Comparison of ENCODE assay signal across 25 cellular contexts in genomic region chr2:54663424-54664030, GRCh38. TPM values are rescaled to one million over a fixed set of nuclear protein-coding genes. Genes with fewer than 3 reads are reported as not detected.
DNase-seq lines count a peak whose midpoint lies in the region; ATAC-seq, FAIRE-seq and TF ChIP-seq lines count a peak whose summit lies in the region.
"Had no signal": no experiment of that assay in that cellular context is flagged by ENCODE, and none has a peak within 500 bp of the region (broad histone marks: within the 10 kb centered on the region; RNA-seq: fewer than 3 reads in every experiment).

No MANE protein-coding gene starts in this region.

- TF ChIP-seq RAD21 in liver (IDR thresholded peaks at IDR 0.05), result no peak

- H3K27me3 ChIP-seq in CD4-positive, alpha-beta T cell (ENCODE audit: control insufficient read depth, insufficient read depth, low read length), result no peaks in the 10 kb centered on the region
- H3K27me3 ChIP-seq in astrocyte (ENCODE audit: insufficient read depth, low read length) (no peaks in the 10 kb centered on the region), liver (ENCODE audit: control insufficient read depth in 4 of 4, insufficient read depth in 4 of 4, low read length in 3 of 4) (no peaks in the 10 kb centered on the region), Karpas-422 (ENCODE audit: low read length) (no peaks in the 10 kb centered on the region)
- H3K27me3 ChIP-seq: MG63, Peyer's patch had no signal

- POLR2A ChIA-PET in CD4-positive, alpha-beta T cell (lab: Charles Lee), result no interaction called here

- H3K27ac ChIP-seq in CD4-positive, alpha-beta T cell (ENCODE audit: low read depth, low read length), result no peak overlapping the region
- no peak overlapping the region for H3K27ac ChIP-seq in astrocyte (ENCODE audit: low read depth, low read length)
- no peak overlapping the region for H3K27ac ChIP-seq in liver (ENCODE audit: low read depth in 1 of 2, low read length in 2 of 2)
- H3K27ac ChIP-seq in Karpas-422 (ENCODE audit: low read length), result no peak overlapping the region
- H3K27ac ChIP-seq: GM23248, HL-60, Peyer's patch had no signal

- peaks cover 22% of the 10 kb centered on the region for H3K4me1 Mint-ChIP-seq in activated CD8-positive, alpha-beta memory T cell treated with anti-CD3 and anti-CD28 coated beads, Interleukin-2, amount 10 ng/mL, durations not matched to agents 7 days and 5 days
- peaks cover 5% of the 10 kb centered on the region for H3K4me1 Mint-ChIP-seq in CD4-positive, alpha-beta T cell (ENCODE audit: low read depth)
- H3K4me1 Mint-ChIP-seq in astrocyte (ENCODE audit: low read depth, unreplicated experiment), result peaks cover 21% of the 10 kb centered on the region

- no peaks in the 10 kb centered on the region for H3K9me3 ChIP-seq in CD4-positive, alpha-beta T cell (ENCODE audit: control insufficient read depth, low read length)
- no peaks in the 10 kb centered on the region for H3K9me3 ChIP-seq in astrocyte (ENCODE audit: insufficient read depth, low read depth, low read length)
- no peaks in the 10 kb centered on the region for H3K9me3 ChIP-seq in liver (ENCODE audit: control insufficient read depth in 4 of 4, low read length in 3 of 4)
- no peaks in the 10 kb centered on the region for H3K9me3 ChIP-seq in Karpas-422 (ENCODE audit: low read length)
- H3K9me3 ChIP-seq: MG63, Peyer's patch had no signal

- no peaks in the 10 kb centered on the region for H3K27me3 Mint-ChIP-seq in activated CD8-positive, alpha-beta memory T cell treated with anti-CD3 and anti-CD28 coated beads, Interleukin-2, amount 10 ng/mL, durations not matched to agents 7 days and 5 days
- no peaks in the 10 kb centered on the region for H3K27me3 Mint-ChIP-seq in CD4-positive, alpha-beta T cell
- H3K27me3 Mint-ChIP-seq in astrocyte (ENCODE audit: low read depth, unreplicated experiment), result no peaks in the 10 kb centered on the region

- no peak for TF ChIP-seq CTCF in CD4-positive, alpha-beta T cell (IDR thresholded peaks at IDR 0.05)
- TF ChIP-seq CTCF in astrocyte (IDR thresholded peaks at IDR 0.05; ENCODE audit: insufficient read depth, low read depth, low read length), result no peak
- TF ChIP-seq CTCF in liver (IDR thresholded peaks at IDR 0.05; ENCODE audit: low read depth, low read length, missing input control), result no peak

- H3K4me1 ChIP-seq in astrocyte (ENCODE audit: insufficient read depth, low read length), result peaks cover 23% of the 10 kb centered on the region
- peaks cover 8 to 49% (median 43%) of the 10 kb centered on the region in 4 donors for H3K4me1 ChIP-seq in liver (ENCODE audit: control insufficient read depth in 4 of 4, insufficient read depth in 4 of 4, low read length in 3 of 4)
- peaks cover 11% of the 10 kb centered on the region for H3K4me1 ChIP-seq in Karpas-422 (ENCODE audit: low read length)

- intact Hi-C loops in CD4-positive, alpha-beta T cell (cut with DNase I, micrococcal nuclease), result loop anchor here (10.0 kb wide), 3 partner anchors 171 to 511 kb away; no protein-coding TSS in a partner anchor

- peak; percentile 28 for DNase-seq in activated CD8-positive, alpha-beta memory T cell treated with anti-CD3 and anti-CD28 coated beads for 24 hours
- DNase-seq in activated CD8-positive, alpha-beta memory T cell treated with anti-CD3 and anti-CD28 coated beads, Interleukin-2, amount 10 ng/mL, durations not matched to agents 7 days and 5 days, result no peak
- no peak for DNase-seq in CD4-positive, alpha-beta T cell
- no peak for DNase-seq in astrocyte (ENCODE audit: low read depth)
- DNase-seq in Karpas-422, result no peak
- DNase-seq in epidermal melanocyte (ENCODE audit: insufficient read length, low spot score), result no peak
- DNase-seq in NCI-H2196 (lab: John Stamatoyannopoulos, UW; ENCODE audit: unreplicated experiment), result no peak
- DNase-seq: 8988T; DMS 273 treated with DMSO at 0.1 percent for 48 hours; GM23248; HCEC 1CT; IMR-90; MG63; NCI-H1092; NCI-H146; NCI-H2029 treated with DMSO at 0.1 percent for 48 hours; NCI-H2171 treated with DMSO at 0.1 percent for 48 hours; NCI-H748 treated with DMSO at 0.1 percent for 48 hours; NK-92 treated with Interleukin-12 subunit alpha and Interleukin-12 subunit beta, amount 100 ng/mL, for 24 hours; Peyer's patch had no signal

- WGBS in liver, result 80% methylated on average over 13 of the region's 13 CpGs

- peaks cover 9% of the 10 kb centered on the region for H3K79me2 ChIP-seq in astrocyte (ENCODE audit: insufficient read depth, low read length)
- no peaks in the 10 kb centered on the region for H3K79me2 ChIP-seq in Karpas-422 (ENCODE audit: low read length)

- no peak overlapping the region for H3K4me2 ChIP-seq in astrocyte (ENCODE audit: low read length)
- no peak overlapping the region for H3K4me2 ChIP-seq in Karpas-422 (ENCODE audit: low read depth, low read length, poor library complexity, severe bottlenecking)

- no peak overlapping the region for H3K4me3 Mint-ChIP-seq in activated CD8-positive, alpha-beta memory T cell treated with anti-CD3 and anti-CD28 coated beads, Interleukin-2, amount 10 ng/mL, durations not matched to agents 7 days and 5 days
- H3K4me3 Mint-ChIP-seq in CD4-positive, alpha-beta T cell, result no peak overlapping the region
- no peak overlapping the region for H3K4me3 Mint-ChIP-seq in astrocyte (ENCODE audit: unreplicated experiment)
- H3K4me3 Mint-ChIP-seq: CD14-positive monocyte had no signal

- no peak for FAIRE-seq in astrocyte (lab: Jason Lieb, UNC)
- FAIRE-seq: G401.6 had no signal

- peaks cover 75% of the 10 kb centered on the region for H3K36me3 Mint-ChIP-seq in activated CD8-positive, alpha-beta memory T cell treated with anti-CD3 and anti-CD28 coated beads, Interleukin-2, amount 10 ng/mL, durations not matched to agents 7 days and 5 days
- peaks cover 98% of the 10 kb centered on the region for H3K36me3 Mint-ChIP-seq in CD4-positive, alpha-beta T cell (ENCODE audit: low read depth)
- peaks cover 51% of the 10 kb centered on the region for H3K36me3 Mint-ChIP-seq in astrocyte (ENCODE audit: low read depth, unreplicated experiment)

- H3K27ac Mint-ChIP-seq in activated CD8-positive, alpha-beta memory T cell treated with anti-CD3 and anti-CD28 coated beads, Interleukin-2, amount 10 ng/mL, durations not matched to agents 7 days and 5 days, result no peak overlapping the region
- H3K27ac Mint-ChIP-seq in CD4-positive, alpha-beta T cell, result peak overlapping the region; percentile 55
- peak overlapping the region; percentile 23 for H3K27ac Mint-ChIP-seq in astrocyte (ENCODE audit: unreplicated experiment)

- ATAC-seq in activated CD8-positive, alpha-beta memory T cell treated with anti-CD3 and anti-CD28 coated beads, Interleukin-2, amount 10 ng/mL, durations not matched to agents 7 days and 5 days, result no peak
- ATAC-seq in CD4-positive, alpha-beta T cell (ENCODE audit: poor library complexity), result no peak
- ATAC-seq: Right ventricle myocardium inferior had no signal

- H3K9me3 Mint-ChIP-seq in activated CD8-positive, alpha-beta memory T cell treated with anti-CD3 and anti-CD28 coated beads, Interleukin-2, amount 10 ng/mL, durations not matched to agents 7 days and 5 days (ENCODE audit: low read depth), result no peaks in the 10 kb centered on the region
- H3K9me3 Mint-ChIP-seq in CD4-positive, alpha-beta T cell, result no peaks in the 10 kb centered on the region
- H3K9me3 Mint-ChIP-seq in astrocyte (ENCODE audit: unreplicated experiment), result no peaks in the 10 kb centered on the region
- H3K9me3 Mint-ChIP-seq: CD14-positive monocyte had no signal

- H2AFZ ChIP-seq in astrocyte (ENCODE audit: low read depth, low read length), result no peak overlapping the region
- H2AFZ ChIP-seq in Karpas-422 (ENCODE audit: low read length), result no peak overlapping the region
- H2AFZ ChIP-seq: GM23248 had no signal

- H3K36me3 ChIP-seq in astrocyte (ENCODE audit: insufficient read depth, low read length) (peaks cover 76% of the 10 kb centered on the region), liver (ENCODE audit: control insufficient read depth in 4 of 4, insufficient read depth in 3 of 4, low read depth in 1 of 4, low read length in 3 of 4) (peaks cover 1 to 66% (median 54%) of the 10 kb centered on the region in 4 donors), Karpas-422 (ENCODE audit: insufficient read depth, low read length) (no peaks in the 10 kb centered on the region)

- H4K20me1 ChIP-seq in astrocyte (ENCODE audit: insufficient read depth, low read length) (peaks cover 59% of the 10 kb centered on the region), Karpas-422 (ENCODE audit: insufficient read depth, low read depth, low read length) (no peaks in the 10 kb centered on the region)

- H3K9ac ChIP-seq in astrocyte (ENCODE audit: low read length) (no peak overlapping the region), liver (ENCODE audit: low read depth in 1 of 2, low read length in 2 of 2) (no peak overlapping the region), Karpas-422 (ENCODE audit: low read length) (no peak overlapping the region)
- H3K9ac ChIP-seq: GM23248 had no signal

- no peaks in the 10 kb centered on the region for H3K9me2 ChIP-seq in Karpas-422 (replicated peaks; ENCODE audit: insufficient read depth, low read length)

- H3K4me3 ChIP-seq in astrocyte (ENCODE audit: insufficient read depth, low read depth, low read length) (no peak overlapping the region), liver (ENCODE audit: low read depth in 1 of 3, low read length in 3 of 3) (no peak overlapping the region), Karpas-422 (ENCODE audit: low read length) (no peak overlapping the region)
- H3K4me3 ChIP-seq: GM23248, MG63, Peyer's patch had no signal

- CTCF ChIA-PET in activated CD8-positive, alpha-beta memory T cell treated with anti-CD3 and anti-CD28 coated beads, Interleukin-2, amount 10 ng/mL, durations not matched to agents 7 days and 5 days (lab: Charles Lee), result interaction anchor here (0.8 to 6.5 kb wide), 5 partner anchors 10 to 175 kb away, joined by 3 to 87 read pairs (median 4); no protein-coding TSS in a partner anchor
- CTCF ChIA-PET in CD4-positive, alpha-beta T cell (lab: Charles Lee), result no interaction called here

TF ChIP-seq in liver, 16 proteins besides CTCF, POLR2A, EP300 and RAD21 (continues in another document):
- no peak for TF ChIP-seq NR2F2 (IDR thresholded peaks at IDR 0.05)

RNA-seq across cellular contexts. Expression of gene EML6, which starts 59.9 kb away (rescaled TPM):
- total RNA-seq in activated CD8-positive, alpha-beta memory T cell treated with anti-CD3 and anti-CD28 coated beads, Interleukin-2, amount 10 ng/mL, durations not matched to agents 7 days and 5 days, result 1 to 10 TPM; 1.5 to 3.1 TPM
- total RNA-seq in CD4-positive, alpha-beta T cell, result under 1 TPM; 0.22 to 0.34 TPM
- total RNA-seq in astrocyte (0.23 and 0.60 TPM in 2 replicates), liver (1 to 10 TPM; 1.7 to 3.0 TPM)
- polyA plus RNA-seq in liver, result 1 to 10 TPM in 1 of 2 donors, under 1 TPM in 1; 0.33 to 1.2 TPM
- total RNA-seq in Karpas-422 (2014; rRNA removed; shearing (Covaris generic); ENCODE audit: low replicate concordance), result 133 and 187 TPM in 2 replicates
- polyA plus RNA-seq: CD14-positive monocyte had no signal

Comparison
In these comparisons a context has a peak if more than half of its experiments do, and no peak if none do; other contexts are left out.
1. RNA of gene EML6, which starts 59.9 kb away (total RNA-seq): 133 to 187 TPM in Karpas-422; 1.5 to 3.1 TPM in activated CD8-positive, alpha-beta memory T cell treated with anti-CD3 and anti-CD28 coated beads, Interleukin-2, amount 10 ng/mL, durations not matched to agents 7 days and 5 days, 1.7 to 3.0 TPM in liver, 0.22 to 0.34 TPM in CD4-positive, alpha-beta T cell and 0.23 to 0.60 TPM in astrocyte; every median in the first group is over 10 times any median in the second.